ENCODE assay signal across 8 cellular contexts in genomic region chr16:50326835-50327465, GRCh38. TPM values are rescaled to one million over a fixed set of nuclear protein-coding genes. Genes with fewer than 3 reads are reported as not detected.
A peak's percentile ranks its signal among the peaks of the same experiment; 100 is the strongest.
DNase-seq lines count a peak whose midpoint lies in the region; ATAC-seq and TF ChIP-seq lines count a peak whose summit lies in the region.

No MANE protein-coding gene starts in this region.

- WGBS in aorta, 2 donors, result 57 to 65% methylated on average over 7 of the region's 7 CpGs

- peak; percentile 67 for TF ChIP-seq CTCF in fibroblast of villous mesenchyme (IDR thresholded peaks at IDR 0.05; ENCODE audit: insufficient read depth, low read depth, low read length)

- intact Hi-C loops in aorta (cut with DNase I), result loop anchor here (2.0 to 5.0 kb wide), 3 partner anchors 28 to 40 kb away; partner anchors contain the start of gene BRD7 (in 1 of the 2)

- H3K4me3 ChIP-seq in fibroblast of villous mesenchyme (ENCODE audit: low read depth, low read length), result no peak overlapping the region
- H3K4me3 ChIP-seq in aorta (ENCODE audit: low read length in 2 of 2), result no peak overlapping the region

- peak overlapping the region in 1 of 2 donors; percentile 33 for H3K27ac ChIP-seq in aorta (ENCODE audit: low read depth in 1 of 2, low read length in 2 of 2)

- ATAC-seq in GM19463 (IDR thresholded peaks at IDR 0.05; ENCODE audit: unreplicated experiment) (peak; percentile 76), aorta (ENCODE audit: low FRiP score) (no peak)

- DNase-seq in D341Med (ENCODE audit: low spot score) (peak; percentile 55), MV-4-11 (lab: John Stamatoyannopoulos, UW) (peak; percentile 43), fibroblast of villous mesenchyme (ENCODE audit: low read depth) (peak; percentile 63), anterior cingulate cortex (lab: John Stamatoyannopoulos, UW) (no peak), aorta (no peak)
- DNase-seq in activated T-cell treated with anti-CD3 and anti-CD28 coated beads, Interleukin-2, amount 50 U/mL, for 1 hour, result peak; percentile 62
- peak; percentile 28 to 72 (median 49) for DNase-seq in stimulated activated CD4-positive, alpha-beta T cell treated with anti-CD3 and anti-CD28 coated beads, Interleukin-12 subunit alpha, Interleukin-12 subunit beta, amount 100 ng/mL, for 48 hours (ENCODE audit: low read depth in 2 of 3, low spot score in 1 of 3)

- no peaks in the 10 kb centered on the region for H3K9me3 ChIP-seq in aorta (ENCODE audit: control insufficient read depth, low read length)

- H3K27me3 ChIP-seq in aorta (ENCODE audit: control insufficient read depth in 1 of 2, insufficient read depth in 2 of 2, low read length in 1 of 2), result no peaks in the 10 kb centered on the region

- H3K4me1 ChIP-seq in aorta (ENCODE audit: control insufficient read depth in 1 of 2, insufficient read depth in 2 of 2, low read length in 2 of 2), result peaks cover 0 to 5% of the 10 kb centered on the region in 2 donors

- H3K36me3 ChIP-seq in aorta (ENCODE audit: control insufficient read depth in 1 of 2, insufficient read depth in 2 of 2, low read length in 1 of 2), result peaks cover 0 to 7% of the 10 kb centered on the region in 2 donors

RNA-seq across cellular contexts. Expression of gene BRD7, which starts 41.8 kb away (rescaled TPM):
- 29.0 and 31.5 TPM in 2 replicates for total RNA-seq in fibroblast of villous mesenchyme
- 10 to 100 TPM; 64.2 to 90.2 TPM for total RNA-seq in aorta
- polyA plus RNA-seq in aorta, result 10 to 100 TPM; 37.7 to 53.3 TPM

Comparison
In these comparisons a context has a peak if more than half of its experiments do, and no peak if none do; other contexts are left out.
1. DNase-seq: peak in D341Med (single experiment), MV-4-11 (single experiment), activated T-cell treated with anti-CD3 and anti-CD28 coated beads, Interleukin-2, amount 50 U/mL, for 1 hour (single experiment), fibroblast of villous mesenchyme (single experiment) and stimulated activated CD4-positive, alpha-beta T cell treated with anti-CD3 and anti-CD28 coated beads, Interleukin-12 subunit alpha, Interleukin-12 subunit beta, amount 100 ng/mL, for 48 hours (3 of 3); none in anterior cingulate cortex (0 of 58) and aorta (0 of 2).